ENCODE assay signal across 8 cellular contexts in the genomic region with DNA sequence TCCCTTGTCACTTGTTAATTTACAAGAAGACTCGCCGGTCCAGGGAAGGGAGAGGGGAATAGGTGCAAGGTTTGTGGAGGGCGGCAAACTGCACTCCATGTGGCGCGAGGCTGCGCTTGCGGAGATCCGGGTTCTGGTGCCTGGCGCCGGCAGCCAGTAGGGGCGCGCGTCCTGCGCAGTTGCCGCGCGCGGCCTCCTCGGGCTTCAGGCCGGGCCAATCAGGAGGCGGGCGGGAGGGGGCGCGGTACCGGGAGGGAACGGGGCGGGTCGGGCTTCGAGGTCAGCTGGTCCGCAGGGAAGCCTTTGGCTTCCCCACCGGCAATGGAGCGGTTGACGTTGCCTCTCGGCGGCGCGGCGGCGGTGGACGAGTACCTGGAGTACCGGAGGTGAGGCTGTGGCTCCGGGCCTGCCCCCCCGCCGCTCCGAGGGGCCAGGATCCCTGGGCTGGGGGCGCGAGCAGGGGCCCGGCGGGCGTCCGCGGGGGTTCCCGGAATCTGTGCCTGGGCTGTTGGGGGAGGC. TPM values are rescaled to one million over a fixed set of nuclear protein-coding genes. Genes with fewer than 3 reads are reported as not detected.
DNase-seq lines count a peak whose midpoint lies in the region; ATAC-seq, FAIRE-seq and TF ChIP-seq lines count a peak whose summit lies in the region.

A gene with protein sequence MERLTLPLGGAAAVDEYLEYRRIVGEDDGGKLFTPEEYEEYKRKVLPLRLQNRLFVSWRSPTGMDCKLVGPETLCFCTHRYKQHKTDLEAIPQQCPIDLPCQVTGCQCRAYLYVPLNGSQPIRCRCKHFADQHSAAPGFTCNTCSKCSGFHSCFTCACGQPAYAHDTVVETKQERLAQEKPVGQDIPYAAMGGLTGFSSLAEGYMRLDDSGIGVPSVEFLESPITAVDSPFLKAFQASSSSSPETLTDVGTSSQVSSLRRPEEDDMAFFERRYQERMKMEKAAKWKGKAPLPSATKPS (plus strand): TSS at position 302 of the 519 bp plus-strand sequence. CDS start 20 bp downstream, at position 322.

- no peak within 1 kb of the TSS for H2AK5ac ChIP-seq in H1 (ENCODE audit: low read depth, low read length)

- H3K9me3 ChIP-seq in AG04450 (ENCODE audit: control insufficient read depth, insufficient read depth, low read length) = no peaks in the 10 kb centered on the region; the same call in 1 of the 2 replicates
- H3K9me3 ChIP-seq in H1 (ENCODE audit: insufficient read depth in 2 of 2, low read depth in 1 of 2, low read length in 1 of 2) = no peaks in the 10 kb centered on the region; a peak in 1 of 4 replicates

- WGBS in H1 (ENCODE audit: extremely low coverage in 1 of 2, insufficient coverage in 1 of 2, insufficient read length in 1 of 2, insufficient replicate concordance in 2 of 2, low coverage in 1 of 2, low lambda C conversion rate in 2 of 2, missing lambda C conversion rate in 1 of 2), 2 experiments = 2% methylated on average over 42 of the region's 53 CpGs; no CpG with 5 or more reads in 1 of the 2 experiments

- H2BK20ac ChIP-seq in H1 (ENCODE audit: low read length) = no peak within 1 kb of the TSS; the same call in 1 of the 2 replicates

- H3K23me2 ChIP-seq in H1 (ENCODE audit: low read depth, low read length) = no peaks in the 10 kb centered on the region; the same call in 1 of the 2 replicates

- no peak for FAIRE-seq in H1 (lab: Jason Lieb, UNC)

- H3K27me3 ChIP-seq in AG04450 (ENCODE audit: control insufficient read depth, insufficient read depth, low read length) = no peaks in the 10 kb centered on the region
- H3K27me3 ChIP-seq in H1 (replicated peaks in 1 of 4; ENCODE audit: control insufficient read depth in 3 of 4, extremely low read depth in 1 of 4, insufficient read depth in 3 of 4, low read length in 3 of 4) = peaks cover 0 to 3% (median 2%) of the 10 kb centered on the region in 4 experiments; a peak in 2 of 7 replicates

- peaks cover 15% of the 10 kb centered on the region for H3K9me3 Mint-ChIP-seq in mesothelial cell of epicardium

- no peaks in the 10 kb centered on the region for H4K20me1 ChIP-seq in H1 (replicated peaks in 1 of 2; ENCODE audit: control insufficient read depth in 1 of 2, insufficient read depth in 2 of 2, low read length in 2 of 2)

- H3K79me1 ChIP-seq in H1 (ENCODE audit: low read depth, low read length) = no peaks in the 10 kb centered on the region

- CTCF ChIA-PET in AG04450 (lab: Charles Lee) (interaction anchor here (0.6 to 2.7 kb wide), 15 partner anchors 9 to 140 kb away, joined by 3 to 21 read pairs (median 6); a partner anchor contains a TSS), H1 (lab: Charles Lee; ENCODE audit: partially characterized antibody) (interaction anchor here (0.7 to 3.6 kb wide), 10 partner anchors 12 to 1061 kb away, joined by 3 to 13 read pairs (median 4); no protein-coding TSS in a partner anchor)

- no peak within 1 kb of the TSS for H2BK15ac ChIP-seq in H1 (ENCODE audit: low read length)

- peak within 1 kb of the TSS; percentile 68 for H3K4me3 ChIP-seq in AG04450 (ENCODE audit: low read depth, low read length)
- peak within 1 kb of the TSS; percentile 56 to 87 (median 77) for H3K4me3 ChIP-seq in H1 (ENCODE audit: extremely low read depth in 1 of 4, insufficient read depth in 2 of 4, low read depth in 3 of 4, low read length in 4 of 4)

- TF ChIP-seq RAD21 in H1 (IDR thresholded peaks at IDR 0.05 in 1 of 2, conservative IDR thresholded peaks at IDR 0.05 in 1 of 2; ENCODE audit: low read depth in 2 of 2, low read length in 2 of 2) = peak; percentile 22 to 35; a peak in 2 of 4 replicates

- no peak within 1 kb of the TSS for H2AFZ ChIP-seq in H1 (ENCODE audit: low read length)

- H3K36me3 ChIP-seq in H1 (ENCODE audit: control insufficient read depth in 2 of 4, insufficient read depth in 4 of 4, low read length in 3 of 4) = peaks cover 0 to 9% (median 0%) of the 10 kb centered on the region in 4 experiments; a peak in 3 of 8 replicates

- peak within 1 kb of the TSS; percentile 86 for H3K4me3 Mint-ChIP-seq in mesothelial cell of epicardium

- H3K56ac ChIP-seq in H1 (replicated peaks; ENCODE audit: insufficient read length, low read depth, low read length) = peak within 1 kb of the TSS; percentile 34

- no peak within 1 kb of the TSS for H2BK12ac ChIP-seq in H1 (ENCODE audit: low read depth, low read length)

- peak within 1 kb of the TSS; percentile 95 for H4K8ac ChIP-seq in H1 (ENCODE audit: extremely low read depth, insufficient read depth, low read length)

- no peak within 1 kb of the TSS for H3K4ac ChIP-seq in H1 (replicated peaks; ENCODE audit: insufficient read length, low read depth, low read length)

- DNase-seq in AG04450 (ENCODE audit: low read depth, low spot score) (peak; percentile 47), NCI-H2227 treated with DMSO at 0.1 percent for 48 hours (lab: John Stamatoyannopoulos, UW) (peak; percentile 79), H1 (ENCODE audit: low read depth in 1 of 2, low spot score in 2 of 2) (peak; percentile 80 to 86), mesothelial cell of epicardium (ENCODE audit: low spot score in 2 of 2, unreplicated experiment in 2 of 2) (peak; percentile 62 to 71)
- peak; percentile 40 to 72 for DNase-seq in activated CD8-positive, alpha-beta memory T cell treated with anti-CD3 and anti-CD28 coated beads for 1 hour (ENCODE audit: extremely low read depth in 1 of 2, low read depth in 1 of 2)
- DNase-seq in stimulated activated CD8-positive, alpha-beta memory T cell treated with anti-CD3 and anti-CD28 coated beads, Interleukin-15, amount 100 ng/mL, for 24 hours (ENCODE audit: low read depth) = peak; percentile 53

- POLR2A ChIA-PET in AG04450 (lab: Yijun Ruan, JAX) (interaction anchor here (0.6 kb wide), 1 partner anchor 68 kb away, joined by 3 read pairs; no protein-coding TSS in a partner anchor), H1 (lab: Charles Lee; ENCODE audit: partially characterized antibody) (interaction anchor here (0.7 to 4.3 kb wide), 9 partner anchors 13 to 1921 kb away, joined by 3 to 27 read pairs (median 4); a partner anchor contains a TSS)

- H3K9ac ChIP-seq in H1 (replicated peaks in 1 of 4; ENCODE audit: extremely low read depth in 1 of 4, low read depth in 3 of 4, low read length in 3 of 4) = peak within 1 kb of the TSS; percentile 71 to 83 (median 78)

- H3K36me3 Mint-ChIP-seq in mesothelial cell of epicardium = no peaks in the 10 kb centered on the region

- H3K18ac ChIP-seq in H1 (ENCODE audit: extremely low read depth, low read length) = peak within 1 kb of the TSS; percentile 68; the same call in 1 of the 2 replicates

- no peak within 1 kb of the TSS for H4K91ac ChIP-seq in H1 (replicated peaks; ENCODE audit: insufficient read length, low read length)

- H3K23ac ChIP-seq in H1 (ENCODE audit: insufficient read length) = no peak within 1 kb of the TSS

- peak in 1 of 2 experiments; percentile 54; a peak in 1 of 3 replicates for TF ChIP-seq POLR2A in H1 (IDR thresholded peaks at IDR 0.05; ENCODE audit: control extremely low read depth in 1 of 2, low read depth in 2 of 2, low read length in 2 of 2)

- H4K5ac ChIP-seq in H1 (ENCODE audit: insufficient read length, low read depth, low read length) = peak within 1 kb of the TSS; percentile 53

- peak; percentile 60 for ATAC-seq in GM18870 (IDR thresholded peaks at IDR 0.05; ENCODE audit: unreplicated experiment)
- peak; percentile 97 for ATAC-seq in HG03108 (IDR thresholded peaks at IDR 0.05; ENCODE audit: unreplicated experiment)

- H3K4me2 ChIP-seq in H1 (ENCODE audit: insufficient read depth in 1 of 2, low read depth in 2 of 2, low read length in 2 of 2) = peak within 1 kb of the TSS; percentile 56 to 81

- no peak within 1 kb of the TSS; the same call in 1 of the 2 replicates for H2BK5ac ChIP-seq in H1 (ENCODE audit: low read depth, low read length)

- no peak within 1 kb of the TSS for H2BK120ac ChIP-seq in H1 (replicated peaks; ENCODE audit: low read depth, low read length)

- TF ChIP-seq CTCF in AG04450 (IDR thresholded peaks at IDR 0.05; ENCODE audit: low read depth, low read length) (peak; percentile 70), H1 (IDR thresholded peaks at IDR 0.05; ENCODE audit: control extremely low read depth in 1 of 3, insufficient read depth in 1 of 3, low read depth in 1 of 3, low read length in 3 of 3) (peak; percentile 71 to 79 (median 76)), mesothelial cell of epicardium (IDR thresholded peaks at IDR 0.05; ENCODE audit: unreplicated experiment) (peak; percentile 68)

- peaks cover 0 to 37% of the 10 kb centered on the region in 2 experiments; a peak in 3 of 4 replicates for H3K79me2 ChIP-seq in H1 (ENCODE audit: control insufficient read depth in 1 of 2, insufficient read depth in 2 of 2, low read length in 2 of 2)

- TF ChIP-seq EP300 in H1 (IDR thresholded peaks at IDR 0.05; ENCODE audit: borderline replicate concordance in 1 of 2, low read depth in 2 of 2, low read length in 2 of 2) = peak in 1 of 2 experiments; percentile 54; a peak in 1 of 3 replicates

- H3K4me1 ChIP-seq in H1 (replicated peaks in 1 of 4; ENCODE audit: control insufficient read depth in 3 of 4, insufficient read depth in 4 of 4, low read length in 3 of 4) = peaks cover 0 to 2% (median 0%) of the 10 kb centered on the region in 4 experiments; a peak in 3 of 7 replicates

- peak within 1 kb of the TSS; percentile 31 for H3K27ac ChIP-seq in AG04450 (ENCODE audit: low read depth, low read length)
- H3K27ac ChIP-seq in H1 (ENCODE audit: low read depth, low read length) = peak within 1 kb of the TSS; percentile 53; the same call in 1 of the 2 replicates

- H3K14ac ChIP-seq in H1 (ENCODE audit: insufficient read length) = no peak within 1 kb of the TSS

- no peaks in the 10 kb centered on the region for H3K27me3 Mint-ChIP-seq in mesothelial cell of epicardium (ENCODE audit: low read depth)

- H3K27ac Mint-ChIP-seq in mesothelial cell of epicardium = peak within 1 kb of the TSS; percentile 94

- H3K4me1 Mint-ChIP-seq in mesothelial cell of epicardium = peaks cover 4% of the 10 kb centered on the region

TF ChIP-seq in H1, 55 proteins besides CTCF, POLR2A, EP300 and RAD21 (continues in another document):
- 0 out of 2 replicates have a peak, but pooled peaks have one; percentile 38 for TF ChIP-seq TCF12 (IDR thresholded peaks at IDR 0.05; ENCODE audit: low read depth, low read length)
- peak; percentile 67; the same call in 1 of the 2 replicates for TF ChIP-seq GTF2F1 (IDR thresholded peaks at IDR 0.05; ENCODE audit: borderline replicate concordance, low read depth, low read length)

RNA-seq across cellular contexts. Expression of the gene that starts here (rescaled TPM):
- polyA plus RNA-seq in AG04450 (2011; rRNA removed) (3.1 and 3.5 TPM in 2 replicates), H1 (2011; rRNA removed) (22.0 and 39.0 TPM in 2 replicates)
- 3.4 and 3.5 TPM in 2 replicates for polyA minus RNA-seq in AG04450 (2011; rRNA and poly(A)+ RNA removed)
- total RNA-seq in H1 (2021; fragmentation: NEBNext Ultra II Directional; extraction: Animal tissue kit (Norgen Biotek cat#: 25700)) = 20.3 and 21.5 TPM in 2 replicates
- 36.0 TPM for polyA plus RNA-seq in H1 (2011; cell fraction: cytosol; rRNA removed)
- polyA plus RNA-seq in H1 (2011; cell fraction: nucleus; rRNA removed) = 26.5 TPM
- polyA plus RNA-seq in H1 (2012, experiment 1 of 2) = 27.0 to 32.2 TPM (median 29.5 TPM) in 4 replicates
- 9.9 TPM for polyA plus RNA-seq in H1 (2012, experiment 2 of 2)
- 10.4 TPM for polyA plus RNA-seq in H1 (2013, experiment 1 of 2)
- polyA plus RNA-seq in H1 (2013, experiment 2 of 2) = 9.0 TPM
- 67.4 and 71.1 TPM in 2 replicates for polyA minus RNA-seq in H1 (2011; rRNA and poly(A)+ RNA removed)
- 18.8 TPM for polyA minus RNA-seq in H1 (2011; cell fraction: cytosol; rRNA and poly(A)+ RNA removed)
- 30.4 TPM for polyA minus RNA-seq in H1 (2011; cell fraction: nucleus; rRNA and poly(A)+ RNA removed)
- total RNA-seq in mesothelial cell of epicardium = 16.9 to 18.6 TPM (median 18.4 TPM) in 3 replicates

Comparison
In these comparisons a context has a peak if more than half of its experiments do, and no peak if none do; other contexts are left out.
1. Peak in every context shown above with its lines: DNase-seq, ATAC-seq, H3K4me3 ChIP-seq and H3K27ac ChIP-seq.